ENCODE assay signal across 8 cellular contexts in genomic region chr6:53492860-53493634, GRCh38. TPM values are rescaled to one million over a fixed set of nuclear protein-coding genes. Genes with fewer than 3 reads are reported as not detected.
DNase-seq lines count a peak whose midpoint lies in the region; ATAC-seq and TF ChIP-seq lines count a peak whose summit lies in the region.

No MANE protein-coding gene starts in this region.

- peak overlapping the region in 1 of 2 donors; percentile 4 for H3K4me3 Mint-ChIP-seq in stimulated activated naive B cell treated with anti-CD40 and anti-IgM and Interleukin-4, amounts not matched to agents 10 μg/mL and 1 μg/mL and 100 μg/mL, for 72 hours

- DNase-seq in activated T-cell treated with anti-CD3 and anti-CD28 coated beads for 48 hours (ENCODE audit: low read depth), result peak; percentile 36
- DNase-seq in activated T-cell treated with anti-CD3 and anti-CD28 coated beads, Interleukin-2, amount 50 U/mL, for 1 hour, result no peak
- peak; percentile 59 for DNase-seq in NCI-H1092 treated with DMSO at 0.1 percent for 48 hours (lab: John Stamatoyannopoulos, UW)
- DNase-seq in SKM-1 (lab: John Stamatoyannopoulos, UW; ENCODE audit: unreplicated experiment), result peak; percentile 73
- peak; percentile 70 for DNase-seq in dermis blood vessel endothelial cell
- no peak for DNase-seq in lower lobe of right lung
- no peak for DNase-seq in stimulated activated naive B cell treated with anti-CD40 and anti-IgM and Interleukin-4, amounts not matched to agents 10 μg/mL and 1 μg/mL and 100 μg/mL, for 72 hours

- no peaks in the 10 kb centered on the region for H3K9me3 Mint-ChIP-seq in stimulated activated naive B cell treated with anti-CD40 and anti-IgM and Interleukin-4, amounts not matched to agents 10 μg/mL and 1 μg/mL and 100 μg/mL, for 72 hours

- H3K4me1 Mint-ChIP-seq in stimulated activated naive B cell treated with anti-CD40 and anti-IgM and Interleukin-4, amounts not matched to agents 10 μg/mL and 1 μg/mL and 100 μg/mL, for 72 hours, result no peaks in the 10 kb centered on the region

- H3K9me3 ChIP-seq in lower lobe of right lung, result no peaks in the 10 kb centered on the region

- H3K27me3 Mint-ChIP-seq in stimulated activated naive B cell treated with anti-CD40 and anti-IgM and Interleukin-4, amounts not matched to agents 10 μg/mL and 1 μg/mL and 100 μg/mL, for 72 hours, result peaks cover 12 to 15% of the 10 kb centered on the region in 2 donors

- H3K27me3 ChIP-seq in lower lobe of right lung (ENCODE audit: low read depth), result no peaks in the 10 kb centered on the region

- ATAC-seq in lower lobe of right lung (peak; percentile 56 to 73), GM21447 (IDR thresholded peaks at IDR 0.05; ENCODE audit: unreplicated experiment) (no peak)
- peak; percentile 38 to 74 for ATAC-seq in stimulated activated naive B cell treated with anti-CD40 and anti-IgM and Interleukin-4, amounts not matched to agents 10 μg/mL and 1 μg/mL and 100 μg/mL, for 72 hours (replicated peaks)

- peaks cover 0 to 2% of the 10 kb centered on the region in 2 donors for H3K36me3 Mint-ChIP-seq in stimulated activated naive B cell treated with anti-CD40 and anti-IgM and Interleukin-4, amounts not matched to agents 10 μg/mL and 1 μg/mL and 100 μg/mL, for 72 hours

- no peak overlapping the region for H3K27ac ChIP-seq in lower lobe of right lung

- H3K4me3 ChIP-seq in lower lobe of right lung, result no peak overlapping the region

- H3K27ac Mint-ChIP-seq in stimulated activated naive B cell treated with anti-CD40 and anti-IgM and Interleukin-4, amounts not matched to agents 10 μg/mL and 1 μg/mL and 100 μg/mL, for 72 hours, result no peak overlapping the region

- peaks cover 3% of the 10 kb centered on the region for H3K4me1 ChIP-seq in lower lobe of right lung

- H3K36me3 ChIP-seq in lower lobe of right lung, result peaks cover under 1% of the 10 kb centered on the region

- peak; percentile 75 for TF ChIP-seq CTCF in lower lobe of right lung (IDR thresholded peaks at IDR 0.05)

- intact Hi-C loops in lower lobe of right lung (cut with DNase I), result loop anchor here (10.0 kb wide), 2 partner anchors 162 to 232 kb away; no protein-coding TSS in a partner anchor

RNA-seq across cellular contexts. Expression of gene GCLC, which starts 51.9 kb away (rescaled TPM):
- total RNA-seq in dermis blood vessel endothelial cell, result 30.1 and 33.4 TPM in 2 replicates
- 37.0 TPM for total RNA-seq in lower lobe of right lung

Comparison
In these comparisons a context has a peak if more than half of its experiments do, and no peak if none do; other contexts are left out.
1. DNase-seq: peak in activated T-cell treated with anti-CD3 and anti-CD28 coated beads for 48 hours (single experiment), NCI-H1092 treated with DMSO at 0.1 percent for 48 hours (single experiment), SKM-1 (single experiment) and dermis blood vessel endothelial cell (single experiment); none in activated T-cell treated with anti-CD3 and anti-CD28 coated beads, Interleukin-2, amount 50 U/mL, for 1 hour (single experiment), lower lobe of right lung (single experiment) and stimulated activated naive B cell treated with anti-CD40 and anti-IgM and Interleukin-4, amounts not matched to agents 10 μg/mL and 1 μg/mL and 100 μg/mL, for 72 hours (single experiment).